In genomic region chr2:109031481-109032228, GRCh38 we compare ENCODE assay signal across 8 cellular contexts. TPM values are rescaled to one million over a fixed set of nuclear protein-coding genes. Genes with fewer than 3 reads are reported as not detected.
DNase-seq lines count a peak whose midpoint lies in the region; ATAC-seq, FAIRE-seq and TF ChIP-seq lines count a peak whose summit lies in the region.

No MANE protein-coding gene starts in this region.

- no peak for TF ChIP-seq CTCF in WERI-Rb-1 (IDR thresholded peaks at IDR 0.05; ENCODE audit: low read depth, low read length)

- no peaks in the 10 kb centered on the region for H3K27me3 ChIP-seq in WERI-Rb-1 (ENCODE audit: insufficient read depth, low read depth, severe bottlenecking)

- no peaks in the 10 kb centered on the region for H3K36me3 Mint-ChIP-seq in T-helper 17 cell (ENCODE audit: low read depth)

- H3K27me3 Mint-ChIP-seq in T-helper 17 cell: no peaks in the 10 kb centered on the region

- FAIRE-seq in GM18507 (lab: Jason Lieb, UNC): peak; percentile 63

- no peak overlapping the region for H3K4me3 ChIP-seq in WERI-Rb-1 (ENCODE audit: low read depth, low read length)

- peak; percentile 52 for ATAC-seq in HG03108 (IDR thresholded peaks at IDR 0.05; ENCODE audit: unreplicated experiment)
- peak; percentile 77 for ATAC-seq in T-helper 17 cell

- H3K4me3 Mint-ChIP-seq in T-helper 17 cell: peak overlapping the region; percentile 92

- H3K27ac ChIP-seq in WERI-Rb-1: no peak overlapping the region

- H3K27ac Mint-ChIP-seq in T-helper 17 cell: peak overlapping the region; percentile 95

- H3K9me3 ChIP-seq in T-helper 17 cell (ENCODE audit: control insufficient read depth, low read length, poor library complexity, severe bottlenecking): no peaks in the 10 kb centered on the region
- H3K9me3 ChIP-seq in WERI-Rb-1 (ENCODE audit: severe bottlenecking): no peaks in the 10 kb centered on the region

- peaks cover 36% of the 10 kb centered on the region for H3K4me1 Mint-ChIP-seq in T-helper 17 cell

- no peaks in the 10 kb centered on the region for H3K36me3 ChIP-seq in WERI-Rb-1

- DNase-seq in GM18507 (ENCODE audit: extremely low spot score, insufficient read length, low read depth) (peak; percentile 7), T-helper 17 cell (peak; percentile 38 to 43 (median 39)), amniotic epithelial cell (ENCODE audit: low read depth) (peak; percentile 68), iPS-NIHi7 (ENCODE audit: extremely low spot score) (peak; percentile 45), NCI-H446 treated with DMSO at 0.1 percent for 48 hours (lab: John Stamatoyannopoulos, UW) (no peak), WERI-Rb-1 (no peak)
- DNase-seq in stimulated activated CD4-positive, alpha-beta T cell treated with anti-CD3 and anti-CD28 coated beads, Interleukin-12 subunit alpha, Interleukin-12 subunit beta, amount 100 ng/mL, for 24 hours (ENCODE audit: low read depth in 2 of 2): peak; percentile 29 to 40

RNA-seq across cellular contexts. Expression of gene EDAR, which starts 42.6 kb away (rescaled TPM):
- 1 to 10 TPM in 1 of 2 donors, under 1 TPM in 1; 0.37 to 1.3 TPM for total RNA-seq in T-helper 17 cell

Comparison
In these comparisons a context has a peak if more than half of its experiments do, and no peak if none do; other contexts are left out.
1. DNase-seq: peak in GM18507 (single experiment), T-helper 17 cell (3 of 3), amniotic epithelial cell (single experiment), iPS-NIHi7 (single experiment) and stimulated activated CD4-positive, alpha-beta T cell treated with anti-CD3 and anti-CD28 coated beads, Interleukin-12 subunit alpha, Interleukin-12 subunit beta, amount 100 ng/mL, for 24 hours (2 of 2); none in NCI-H446 treated with DMSO at 0.1 percent for 48 hours (single experiment) and WERI-Rb-1 (single experiment).